ENCODE assay signal across 8 cellular contexts in the genomic region with DNA sequence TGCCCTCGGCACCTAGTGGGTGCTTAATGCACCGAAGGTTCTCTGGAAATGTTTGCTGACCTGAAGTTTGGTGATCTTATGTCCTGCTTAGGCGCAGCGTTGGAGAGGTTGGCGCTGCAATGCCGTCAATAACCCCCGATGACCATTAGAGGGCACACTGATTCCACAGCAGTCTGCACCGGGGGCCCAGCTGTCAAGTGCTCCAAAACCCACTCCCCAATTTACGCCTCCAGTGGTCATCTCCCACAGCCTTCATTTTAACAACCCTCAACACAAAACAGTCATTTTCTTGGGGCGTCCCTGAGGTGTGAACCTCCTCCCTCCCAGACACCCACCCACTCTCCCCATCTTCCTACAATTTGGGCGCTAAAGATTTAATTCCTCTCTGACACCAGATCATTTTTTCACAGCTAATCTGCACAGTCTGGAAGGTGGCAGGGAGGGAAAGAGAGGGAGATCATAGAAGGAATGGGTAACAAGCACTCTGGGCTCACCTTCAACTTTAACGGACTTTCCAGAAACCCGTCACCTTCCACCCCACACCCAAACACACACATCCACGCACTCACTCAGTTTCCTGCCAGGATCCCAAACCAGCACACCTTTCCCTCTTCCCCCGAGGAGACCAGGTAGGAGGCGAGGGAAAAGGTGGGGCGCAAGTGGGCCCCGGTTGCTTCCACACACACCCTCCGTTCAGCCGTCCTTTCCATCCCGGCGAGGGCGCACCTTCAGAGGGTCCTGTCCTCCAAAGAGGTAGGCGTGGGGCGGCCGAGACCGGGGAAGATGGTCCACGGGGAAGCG. TPM values are rescaled to one million over a fixed set of nuclear protein-coding genes. Genes with fewer than 3 reads are reported as not detected.
DNase-seq lines count a peak whose midpoint lies in the region; ATAC-seq, FAIRE-seq and TF ChIP-seq lines count a peak whose summit lies in the region.

No MANE protein-coding gene starts in this region.

- peaks cover 12% of the 10 kb centered on the region for H3K36me3 Mint-ChIP-seq in T-helper 17 cell (ENCODE audit: low read depth)

- peak overlapping the region; percentile 91 for H3K4me3 Mint-ChIP-seq in T-helper 17 cell

- FAIRE-seq in keratinocyte (lab: Jason Lieb, UNC) = peak; percentile 43

- H2AFZ ChIP-seq in keratinocyte (ENCODE audit: control insufficient read depth, low read length) = no peak overlapping the region

- no peaks in the 10 kb centered on the region for H3K9me1 ChIP-seq in keratinocyte (ENCODE audit: control insufficient read depth, extremely low read depth, insufficient read depth, low read length)

- no peak overlapping the region for H3K9ac ChIP-seq in keratinocyte (ENCODE audit: control insufficient read depth, extremely low read depth, insufficient read depth, low read length)

- peak overlapping the region in 2 of 3 experiments; percentile 48 to 54 for H3K4me3 ChIP-seq in keratinocyte (ENCODE audit: control insufficient read depth in 2 of 3, extremely low read depth in 1 of 3, insufficient read depth in 2 of 3, low read depth in 1 of 3, low read length in 3 of 3)

- H3K4me1 Mint-ChIP-seq in T-helper 17 cell = peaks cover 19% of the 10 kb centered on the region

- peak; percentile 61 for DNase-seq in ELR (ENCODE audit: low read depth)
- peak; percentile 17 to 23 (median 20) for DNase-seq in T-helper 17 cell
- DNase-seq in central memory CD4-positive, alpha-beta T cell = peak; percentile 25
- no peak for DNase-seq in keratinocyte (ENCODE audit: low read depth, low spot score)
- peak; percentile 37 for DNase-seq in stimulated activated CD4-positive, alpha-beta T cell treated with anti-CD3 and anti-CD28 coated beads, Interleukin-12 subunit alpha, Interleukin-12 subunit beta, amount 100 ng/mL, for 4 hours
- no peak for DNase-seq in T1000 (lab: John Stamatoyannopoulos, UW)

- H3K27me3 ChIP-seq in keratinocyte (ENCODE audit: control insufficient read depth, extremely low read depth, insufficient read depth, low read length) = peaks cover 42% of the 10 kb centered on the region

- H3K36me3 ChIP-seq in keratinocyte (ENCODE audit: control insufficient read depth in 2 of 2, extremely low read depth in 1 of 2, insufficient read depth in 2 of 2, low read length in 2 of 2) = no peaks in the 10 kb centered on the region

- H4K20me1 ChIP-seq in keratinocyte (ENCODE audit: control insufficient read depth, extremely low read depth, insufficient read depth, low read length) = no peaks in the 10 kb centered on the region

- dilution Hi-C loops in keratinocyte (cut with MboI; ENCODE audit: extremely low pct_ligation_motif_present, low sequenced_read_pairs) = no loop called here

- H3K9me3 ChIP-seq in T-helper 17 cell (ENCODE audit: control insufficient read depth, low read length, poor library complexity, severe bottlenecking) = no peaks in the 10 kb centered on the region
- H3K9me3 ChIP-seq in keratinocyte (ENCODE audit: control insufficient read depth, low read depth, low read length) = no peaks in the 10 kb centered on the region

- TF ChIP-seq CTCF in LNCAP (IDR thresholded peaks at IDR 0.05) (peak; percentile 99), keratinocyte (optimal IDR thresholded peaks at IDR 0.05 in 1 of 3, IDR thresholded peaks at IDR 0.05 in 1 of 3, conservative IDR thresholded peaks at IDR 0.05 in 1 of 3; ENCODE audit: extremely low read depth in 1 of 3, insufficient read depth in 2 of 3, low read length in 3 of 3) (peak; percentile 89 to 98 (median 97))

- H3K79me2 ChIP-seq in keratinocyte (ENCODE audit: control insufficient read depth, insufficient read depth, low read length) = no peaks in the 10 kb centered on the region

- H3K27ac Mint-ChIP-seq in T-helper 17 cell = peak overlapping the region; percentile 27

- no peak overlapping the region for H3K27ac ChIP-seq in keratinocyte (ENCODE audit: control insufficient read depth, insufficient read depth, low read length)

- peaks cover 47% of the 10 kb centered on the region for H3K27me3 Mint-ChIP-seq in T-helper 17 cell

- H3K4me2 ChIP-seq in keratinocyte (ENCODE audit: control insufficient read depth, extremely low read depth, insufficient read depth, low read depth, low read length) = peak overlapping the region; percentile 74

- peak; percentile 63 for ATAC-seq in T-helper 17 cell
- ATAC-seq in HG03135 (IDR thresholded peaks at IDR 0.05; ENCODE audit: unreplicated experiment) = no peak

- peaks cover 9% of the 10 kb centered on the region for H3K4me1 ChIP-seq in keratinocyte (ENCODE audit: control insufficient read depth, extremely low read depth, insufficient read depth, low read length)

RNA-seq across cellular contexts. Expression of a gene that starts 0.6 kb away (rescaled TPM):
- total RNA-seq in T-helper 17 cell = not detected
- not detected in 3 replicates for polyA plus RNA-seq in keratinocyte
- not detected for polyA plus RNA-seq in keratinocyte (2011; ENCODE audit: low read depth)
- polyA plus RNA-seq in keratinocyte (2011; cell fraction: cytosol; rRNA removed) = not detected in 2 replicates
- polyA plus RNA-seq in keratinocyte (2011; cell fraction: nucleus; rRNA removed) = 0.03 TPM in 1 of 2 replicates, not detected in the other
- polyA plus RNA-seq in keratinocyte (2012; ENCODE audit: low replicate concordance) = not detected in 2 replicates
- not detected in 3 replicates for polyA minus RNA-seq in keratinocyte
- polyA minus RNA-seq in keratinocyte (2011; cell fraction: cytosol; rRNA and poly(A)+ RNA removed) = 0.96 TPM
- polyA minus RNA-seq in keratinocyte (2011; cell fraction: nucleus; rRNA and poly(A)+ RNA removed) = 0.23 and 0.32 TPM in 2 replicates

RNA-seq across cellular contexts. Expression of a gene that starts 7.1 kb away (rescaled TPM):
- 100 to 1,000 TPM; 136 to 142 TPM for total RNA-seq in T-helper 17 cell
- 185 to 256 TPM (median 232 TPM) in 3 replicates for polyA plus RNA-seq in keratinocyte
- 32.8 TPM for polyA plus RNA-seq in keratinocyte (2011; ENCODE audit: low read depth)
- polyA plus RNA-seq in keratinocyte (2011; cell fraction: cytosol; rRNA removed) = 153 and 238 TPM in 2 replicates
- polyA plus RNA-seq in keratinocyte (2011; cell fraction: nucleus; rRNA removed) = 130 and 150 TPM in 2 replicates
- 118 and 148 TPM in 2 replicates for polyA plus RNA-seq in keratinocyte (2012; ENCODE audit: low replicate concordance)
- 137 to 170 TPM (median 153 TPM) in 3 replicates for polyA minus RNA-seq in keratinocyte
- 96.1 TPM for polyA minus RNA-seq in keratinocyte (2011; cell fraction: cytosol; rRNA and poly(A)+ RNA removed)
- polyA minus RNA-seq in keratinocyte (2011; cell fraction: nucleus; rRNA and poly(A)+ RNA removed) = 41.5 and 67.6 TPM in 2 replicates

RNA-seq across cellular contexts. Expression of a gene that starts 19.4 kb away (rescaled TPM):
- total RNA-seq in T-helper 17 cell = 10 to 100 TPM; 17.6 to 18.2 TPM
- 48.6 to 52.1 TPM (median 49.4 TPM) in 3 replicates for polyA plus RNA-seq in keratinocyte
- 6.2 TPM for polyA plus RNA-seq in keratinocyte (2011; ENCODE audit: low read depth)
- 37.4 and 45.9 TPM in 2 replicates for polyA plus RNA-seq in keratinocyte (2011; cell fraction: cytosol; rRNA removed)
- polyA plus RNA-seq in keratinocyte (2011; cell fraction: nucleus; rRNA removed) = 18.8 and 19.4 TPM in 2 replicates
- 24.0 and 38.9 TPM in 2 replicates for polyA plus RNA-seq in keratinocyte (2012; ENCODE audit: low replicate concordance)
- 12.9 to 20.0 TPM (median 16.7 TPM) in 3 replicates for polyA minus RNA-seq in keratinocyte
- 22.8 TPM for polyA minus RNA-seq in keratinocyte (2011; cell fraction: cytosol; rRNA and poly(A)+ RNA removed)
- 4.2 and 6.4 TPM in 2 replicates for polyA minus RNA-seq in keratinocyte (2011; cell fraction: nucleus; rRNA and poly(A)+ RNA removed)

RNA-seq across cellular contexts. Expression of a gene that starts 44.1 kb away (rescaled TPM):
- total RNA-seq in T-helper 17 cell = 10 to 100 TPM; 82.0 to 82.4 TPM
- polyA plus RNA-seq in keratinocyte = 46.7 to 68.6 TPM (median 56.0 TPM) in 3 replicates
- 23.4 TPM for polyA plus RNA-seq in keratinocyte (2011; ENCODE audit: low read depth)
- polyA plus RNA-seq in keratinocyte (2011; cell fraction: cytosol; rRNA removed) = 32.9 and 40.8 TPM in 2 replicates
- polyA plus RNA-seq in keratinocyte (2011; cell fraction: nucleus; rRNA removed) = 66.9 and 80.9 TPM in 2 replicates
- polyA plus RNA-seq in keratinocyte (2012; ENCODE audit: low replicate concordance) = 52.9 and 54.0 TPM in 2 replicates
- 12.4 to 35.9 TPM (median 23.4 TPM) in 3 replicates for polyA minus RNA-seq in keratinocyte
- 35.3 TPM for polyA minus RNA-seq in keratinocyte (2011; cell fraction: cytosol; rRNA and poly(A)+ RNA removed)
- polyA minus RNA-seq in keratinocyte (2011; cell fraction: nucleus; rRNA and poly(A)+ RNA removed) = 22.9 and 31.6 TPM in 2 replicates

RNA-seq across cellular contexts. Expression of a gene that starts 49.7 kb away (rescaled TPM):
- not detected for total RNA-seq in T-helper 17 cell
- polyA plus RNA-seq in keratinocyte = 0.12 to 0.15 TPM in 2 of 3 replicates, not detected in the other
- polyA plus RNA-seq in keratinocyte (2011; ENCODE audit: low read depth) = 1.3 TPM
- 0.27 TPM in 1 of 2 replicates, not detected in the other for polyA plus RNA-seq in keratinocyte (2011; cell fraction: cytosol; rRNA removed)
- not detected in 2 replicates for polyA plus RNA-seq in keratinocyte (2011; cell fraction: nucleus; rRNA removed)
- polyA plus RNA-seq in keratinocyte (2012; ENCODE audit: low replicate concordance) = 1.1 and 1.4 TPM in 2 replicates
- not detected in 3 replicates for polyA minus RNA-seq in keratinocyte
- polyA minus RNA-seq in keratinocyte (2011; cell fraction: cytosol; rRNA and poly(A)+ RNA removed) = not detected
- polyA minus RNA-seq in keratinocyte (2011; cell fraction: nucleus; rRNA and poly(A)+ RNA removed) = not detected in 2 replicates

Comparison
In these comparisons a context has a peak if more than half of its experiments do, and no peak if none do; other contexts are left out.
1. DNase-seq: peak in ELR (single experiment), T-helper 17 cell (3 of 3), central memory CD4-positive, alpha-beta T cell (single experiment) and stimulated activated CD4-positive, alpha-beta T cell treated with anti-CD3 and anti-CD28 coated beads, Interleukin-12 subunit alpha, Interleukin-12 subunit beta, amount 100 ng/mL, for 4 hours (single experiment); none in keratinocyte (single experiment) and T1000 (single experiment).